8 cellular contexts compared by ENCODE assay signal in the genomic region with DNA sequence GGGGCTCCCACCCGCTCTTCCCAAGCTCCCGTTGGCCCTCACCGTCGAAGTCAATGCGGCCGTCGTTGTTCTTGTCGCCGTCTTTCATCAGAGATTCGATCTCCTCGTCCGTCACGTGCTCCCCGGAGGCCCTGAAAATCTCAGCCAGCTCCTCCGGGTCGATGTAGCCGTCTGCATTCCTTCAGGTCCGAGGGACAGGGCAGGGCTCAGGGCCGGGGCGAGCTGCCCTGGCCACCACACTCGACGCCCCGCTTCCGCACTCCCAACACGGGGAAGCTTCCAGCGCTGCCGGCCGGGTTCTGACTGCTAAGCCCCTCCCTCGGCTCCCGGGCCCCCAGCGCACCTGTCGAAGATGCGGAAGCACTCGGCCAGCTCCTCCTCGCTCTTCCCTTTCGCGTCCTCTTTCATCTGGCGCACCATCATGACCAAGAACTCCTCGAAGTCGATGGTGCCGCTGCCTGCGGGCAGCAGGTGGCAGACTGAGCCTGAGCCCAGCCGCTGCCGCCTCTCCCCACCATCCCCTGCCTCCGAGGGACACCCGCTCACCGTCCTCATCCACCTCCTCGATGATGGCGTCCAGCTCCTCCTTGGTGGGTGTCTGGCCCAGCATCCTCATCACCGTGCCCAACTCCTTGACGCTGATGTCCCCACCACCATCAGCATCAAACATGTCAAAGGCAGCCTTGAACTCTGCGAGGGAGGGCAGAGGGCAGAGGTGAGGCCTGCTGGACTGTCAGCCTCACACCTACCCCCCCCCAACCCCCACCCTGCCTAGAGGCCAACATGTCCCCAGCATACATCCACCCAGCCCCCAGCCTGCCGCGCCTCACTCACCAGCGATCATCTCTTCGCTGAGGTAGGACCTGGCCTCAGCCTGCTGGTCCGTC. TPM values are rescaled to one million over a fixed set of nuclear protein-coding genes. Genes with fewer than 3 reads are reported as not detected.
A peak's percentile ranks its signal among the peaks of the same experiment; 100 is the strongest.
DNase-seq lines count a peak whose midpoint lies in the region; ATAC-seq and TF ChIP-seq lines count a peak whose summit lies in the region.

No MANE protein-coding gene starts in this region.

- no peak for TF ChIP-seq CTCF in breast epithelium (IDR thresholded peaks at IDR 0.05)

- intact Hi-C loops in breast epithelium (cut with DNase I; ENCODE audit: low total_unique reads), result no loop called here

- H3K4me3 ChIP-seq in breast epithelium, result peak overlapping the region in 2 of 3 donors; percentile 29 to 61

- peak overlapping the region; percentile 75 for H3K4me3 Mint-ChIP-seq in T-helper 2 cell treated with Interferon-gamma antibody and Interleukin-4, amounts not matched to agents 5 μg/mL and 100 μg/mL, for 36 hours

- H3K4me1 Mint-ChIP-seq in T-helper 2 cell treated with Interferon-gamma antibody and Interleukin-4, amounts not matched to agents 5 μg/mL and 100 μg/mL, for 36 hours (ENCODE audit: low read depth), result peaks cover 17% of the 10 kb centered on the region

- no peak for TF ChIP-seq POLR2A in breast epithelium (IDR thresholded peaks at IDR 0.05)

- no peak overlapping the region for H3K27ac ChIP-seq in breast epithelium

- H3K27me3 Mint-ChIP-seq in T-helper 2 cell treated with Interferon-gamma antibody and Interleukin-4, amounts not matched to agents 5 μg/mL and 100 μg/mL, for 36 hours (ENCODE audit: low read depth), result peaks cover 35% of the 10 kb centered on the region

- H3K9me3 Mint-ChIP-seq in T-helper 2 cell treated with Interferon-gamma antibody and Interleukin-4, amounts not matched to agents 5 μg/mL and 100 μg/mL, for 36 hours, result no peaks in the 10 kb centered on the region

- ATAC-seq in HG03095 (IDR thresholded peaks at IDR 0.05; ENCODE audit: unreplicated experiment), result no peak

- DNase-seq in activated CD4-positive, CD25-positive, alpha-beta regulatory T cell (lab: John Stamatoyannopoulos, UW), result peak in 3 of 4 experiments; percentile 5 to 15 (median 14)
- DNase-seq in activated CD4-positive, CD25-positive, alpha-beta regulatory T cell treated with anti-CD3 and anti-CD28 coated beads, Interleukin-2, amount 50 U/mL, for 72 hours, result no peak
- DNase-seq in T-helper 2 cell treated with Interferon-gamma antibody and Interleukin-4, amounts not matched to agents 5 μg/mL and 100 μg/mL, for 36 hours (ENCODE audit: low spot score), result peak; percentile 32
- DNase-seq in breast epithelium (ENCODE audit: low spot score in 2 of 2), result no peak
- peak; percentile 77 for DNase-seq in left kidney (ENCODE audit: low read depth, low spot score)
- DNase-seq in stimulated activated CD8-positive, alpha-beta memory T cell treated with anti-CD3 and anti-CD28 coated beads, Interleukin-12 subunit alpha, Interleukin-12 subunit beta, amount 100 ng/mL, for 1 hour (ENCODE audit: low read depth), result peak; percentile 24
- no peak for DNase-seq in putamen (ENCODE audit: low spot score)

- H3K36me3 ChIP-seq in breast epithelium, result no peaks in the 10 kb centered on the region

- H3K27ac Mint-ChIP-seq in T-helper 2 cell treated with Interferon-gamma antibody and Interleukin-4, amounts not matched to agents 5 μg/mL and 100 μg/mL, for 36 hours, result peak overlapping the region; percentile 71

- H3K4me1 ChIP-seq in breast epithelium, result peaks cover 0 to 4% of the 10 kb centered on the region in 2 donors

- peaks cover 0 to 20% of the 10 kb centered on the region in 2 donors for H3K27me3 ChIP-seq in breast epithelium

- peaks cover 4% of the 10 kb centered on the region for H3K36me3 Mint-ChIP-seq in T-helper 2 cell treated with Interferon-gamma antibody and Interleukin-4, amounts not matched to agents 5 μg/mL and 100 μg/mL, for 36 hours (ENCODE audit: low read depth)

- no peaks in the 10 kb centered on the region for H3K9me3 ChIP-seq in breast epithelium

RNA-seq across cellular contexts. Expression of gene TNNC2, which starts 2.9 kb away (rescaled TPM):
- 1 to 10 TPM; 2.0 to 4.8 (median 2.6) TPM for total RNA-seq in breast epithelium

RNA-seq across cellular contexts. Expression of gene SNX21, which starts 9.4 kb away (rescaled TPM):
- 100 to 1,000 TPM in 1 of 3 donors, 10 to 100 TPM in 2; 55.0 to 138 (median 66.9) TPM for total RNA-seq in breast epithelium

RNA-seq across cellular contexts. Expression of gene UBE2C, which starts 11.7 kb away (rescaled TPM):
- total RNA-seq in breast epithelium, result 1 to 10 TPM in 2 of 3 donors, under 1 TPM in 1; 0.98 to 5.9 (median 1.2) TPM

RNA-seq across cellular contexts. Expression of gene DNTTIP1, which starts 32.4 kb away (rescaled TPM):
- 10 to 100 TPM; 20.8 to 33.8 (median 26.2) TPM for total RNA-seq in breast epithelium

RNA-seq across cellular contexts. Expression of gene WFDC3, which starts 32.5 kb away (rescaled TPM):
- under 1 TPM in 1 of 3 donors, not detected in 2; 0.73 TPM for total RNA-seq in breast epithelium

Comparison
In these comparisons a context has a peak if more than half of its experiments do, and no peak if none do; other contexts are left out.
1. DNase-seq: peak in activated CD4-positive, CD25-positive, alpha-beta regulatory T cell (3 of 4), T-helper 2 cell treated with Interferon-gamma antibody and Interleukin-4, amounts not matched to agents 5 μg/mL and 100 μg/mL, for 36 hours (single experiment), left kidney (single experiment) and stimulated activated CD8-positive, alpha-beta memory T cell treated with anti-CD3 and anti-CD28 coated beads, Interleukin-12 subunit alpha, Interleukin-12 subunit beta, amount 100 ng/mL, for 1 hour (single experiment); none in activated CD4-positive, CD25-positive, alpha-beta regulatory T cell treated with anti-CD3 and anti-CD28 coated beads, Interleukin-2, amount 50 U/mL, for 72 hours (single experiment), breast epithelium (0 of 2) and putamen (single experiment).